ENCODE assay signal across 1 cellular context in genomic region chr5:56085205-56085604, GRCh38.
A peak's percentile ranks its signal among the peaks of the same experiment; 100 is the strongest.
TF ChIP-seq lines count a peak whose summit lies in the region.

No MANE protein-coding gene starts in this region.

TF ChIP-seq in K562, 482 proteins besides CTCF, POLR2A, EP300 and RAD21 (continued from another document):
- TF ChIP-seq KDM4B (IDR thresholded peaks at IDR 0.05; ENCODE audit: borderline replicate concordance in 2 of 2, low read depth in 1 of 2) (no peak), ATF3 (IDR thresholded peaks at IDR 0.05) (peak; percentile 58; the same call in 1 of the 2 replicates), ATF3 (CRISPR knock-in tag; conservative IDR thresholded peaks at IDR 0.05) (no peak), NELFE (IDR thresholded peaks at IDR 0.05; ENCODE audit: insufficient read depth, insufficient read length) (no peak), ZNF318 (IDR thresholded peaks at IDR 0.05; ENCODE audit: borderline replicate concordance in 1 of 2, low read depth in 1 of 2) (peak in 1 of 2 experiments; percentile 66; a peak in 1 of 4 replicates), NBN (IDR thresholded peaks at IDR 0.05; ENCODE audit: low read depth) (peak; percentile 85; the same call in 1 of the 2 replicates), ZNF75A (CRISPR knock-in tag; IDR thresholded peaks at IDR 0.05) (0 out of 2 replicates have a peak, but pooled peaks have one; percentile 80), PML (IDR thresholded peaks at IDR 0.05; ENCODE audit: low read length) (peak; percentile 52; the same call in 1 of the 2 replicates), SMARCA5 (IDR thresholded peaks at IDR 0.05) (no peak), MTA3 (IDR thresholded peaks at IDR 0.05; ENCODE audit: borderline replicate concordance) (0 out of 2 replicates have a peak, but pooled peaks have one; percentile 45), NR2C2 (CRISPR knock-in tag; IDR thresholded peaks at IDR 0.05) (no peak), NR2C2 (tag; IDR thresholded peaks at IDR 0.05) (peak; percentile 35; the same call in 1 of the 2 replicates), ESRRA (IDR thresholded peaks at IDR 0.05; ENCODE audit: borderline replicate concordance, low read depth) (peak; percentile 95), MEF2D (tag; conservative IDR thresholded peaks at IDR 0.05; ENCODE audit: low read depth) (peak; percentile 81), JUN (IDR thresholded peaks at IDR 0.05; ENCODE audit: borderline replicate concordance, low read depth, low read length) (0 out of 2 replicates have a peak, but pooled peaks have one; percentile 13), JUN (CRISPR knock-in tag; IDR thresholded peaks at IDR 0.05; ENCODE audit: borderline replicate concordance) (no peak), NR2C1 (IDR thresholded peaks at IDR 0.05) (no peak), NR2C1 (tag; IDR thresholded peaks at IDR 0.05) (no peak), POLR2H (tag; IDR thresholded peaks at IDR 0.05; ENCODE audit: low read depth) (peak; percentile 46; the same call in 1 of the 2 replicates), EP400 (IDR thresholded peaks at IDR 0.05) (peak; percentile 25; the same call in 1 of the 2 replicates), ATF6 (CRISPR knock-in tag; IDR thresholded peaks at IDR 0.05) (no peak), TAF9B (IDR thresholded peaks at IDR 0.05; ENCODE audit: partially characterized antibody) (no peak), TRIM28 (IDR thresholded peaks at IDR 0.05) (0 out of 2 replicates have a peak, but pooled peaks have one; percentile 19), RCOR1 (IDR thresholded peaks at IDR 0.05; ENCODE audit: borderline replicate concordance in 1 of 2, low read depth in 2 of 2, low read length in 2 of 2) (peak in 1 of 2 experiments; percentile 75; a peak in 2 of 4 replicates), PBX2 (CRISPR knock-in tag; IDR thresholded peaks at IDR 0.05; ENCODE audit: low read depth) (no peak), PBX2 (tag; conservative IDR thresholded peaks at IDR 0.05; ENCODE audit: low read depth) (peak; percentile 97), REST (CRISPR knock-in tag; IDR thresholded peaks at IDR 0.05; ENCODE audit: low read depth) (no peak), FUS (optimal IDR thresholded peaks at IDR 0.05; ENCODE audit: low read depth, low read length) (no peak), KLF13 (tag; IDR thresholded peaks at IDR 0.05; ENCODE audit: borderline replicate concordance, low read depth) (no peak), GATA2 (CRISPR knock-in tag; IDR thresholded peaks at IDR 0.05) (peak; percentile 35; the same call in 1 of the 2 replicates), HDAC3 (IDR thresholded peaks at IDR 0.05; ENCODE audit: borderline replicate concordance, partially characterized antibody) (peak; percentile 85), RNF2 (IDR thresholded peaks at IDR 0.05) (peak; percentile 69; the same call in 1 of the 2 replicates), SMAD4 (CRISPR knock-in tag; conservative IDR thresholded peaks at IDR 0.05) (peak; percentile 97), TBL1XR1 (IDR thresholded peaks at IDR 0.05; ENCODE audit: low read length in 2 of 2) (peak in 1 of 2 experiments; percentile 94; a peak in 2 of 4 replicates), TAL1 (IDR thresholded peaks at IDR 0.05) (peak; percentile 49), ZNF263 (CRISPR knock-in tag; IDR thresholded peaks at IDR 0.05; ENCODE audit: borderline replicate concordance) (no peak), ZNF175 (CRISPR knock-in tag; IDR thresholded peaks at IDR 0.05; ENCODE audit: low read depth) (peak; percentile 60; the same call in 1 of the 2 replicates), ETV1 (tag; conservative IDR thresholded peaks at IDR 0.05; ENCODE audit: low read depth) (peak; percentile 54), STAT5A (IDR thresholded peaks at IDR 0.05; ENCODE audit: borderline replicate concordance, low read length) (peak; percentile 61), HDAC1 (IDR thresholded peaks at IDR 0.05) (peak in 1 of 2 experiments; percentile 75; a peak in 2 of 4 replicates), PKNOX1 (IDR thresholded peaks at IDR 0.05) (peak; percentile 95), E2F1 (CRISPR knock-in tag; IDR thresholded peaks at IDR 0.05) (no peak), ELF1 (tag; IDR thresholded peaks at IDR 0.05) (peak; percentile 46; the same call in 1 of the 2 replicates), SMARCA4 (IDR thresholded peaks at IDR 0.05) (peak; percentile 81), GABPA (tag; conservative IDR thresholded peaks at IDR 0.05; ENCODE audit: low read depth) (peak; percentile 38; the same call in 1 of the 2 replicates), TRIM24 (IDR thresholded peaks at IDR 0.05) (peak in 1 of 2 experiments; percentile 48; a peak in 1 of 4 replicates)
